In genomic region chr7:47037607-47038006, GRCh38 we compare ENCODE assay signal across 28 cellular contexts.
"Had no signal": no experiment of that assay in that cellular context is flagged by ENCODE, and none has a peak within 500 bp of the region (broad histone marks: within the 10 kb centered on the region; RNA-seq: fewer than 3 reads in every experiment).

No MANE protein-coding gene starts in this region.

- H3K4me3 ChIP-seq: body of pancreas, esophagus squamous epithelium, gastroesophageal sphincter had no signal

- H3K27me3 ChIP-seq: body of pancreas, esophagus squamous epithelium, gastroesophageal sphincter had no signal

- H3K36me3 ChIP-seq: esophagus squamous epithelium, gastroesophageal sphincter had no signal

- ATAC-seq: activated CD4-positive, alpha-beta T cell treated with anti-CD3 and anti-CD28 coated beads for 36 hours; activated CD8-positive, alpha-beta T cell treated with anti-CD3 and anti-CD28 coated beads, Interleukin-2, amount 10 ng/mL, durations not matched to agents 7 days and 5 days; activated T-helper 17 cell treated with anti-CD3 and anti-CD28 coated beads, Interleukin-2, amount 50 U/mL, for 72 hours; body of pancreas; effector memory CD8-positive, alpha-beta T cell; gastroesophageal sphincter had no signal

- H3K27ac ChIP-seq: body of pancreas, esophagus squamous epithelium had no signal

- H3K9me3 ChIP-seq: body of pancreas, esophagus squamous epithelium, gastroesophageal sphincter had no signal

- DNase-seq: activated CD4-positive, alpha-beta memory T cell treated with anti-CD3 and anti-CD28 coated beads for 36 hours; activated CD4-positive, alpha-beta T cell treated with anti-CD3 and anti-CD28 coated beads for 36 hours; activated CD4-positive, alpha-beta T cell treated with anti-CD3 and anti-CD28 coated beads, Interleukin-2, amount 10 ng/mL, durations not matched to agents 24 days and 14 days; activated CD4-positive, CD25-positive, alpha-beta regulatory T cell; activated CD4-positive, CD25-positive, alpha-beta regulatory T cell treated with anti-CD3 and anti-CD28 coated beads, Interleukin-2, amount 50 U/mL, for 72 hours; activated CD8-positive, alpha-beta memory T cell treated with anti-CD3 and anti-CD28 coated beads, Interleukin-2, amount 50 U/mL, for 48 hours; activated CD8-positive, alpha-beta T cell treated with anti-CD3 and anti-CD28 coated beads, Interleukin-2, amount 10 ng/mL, durations not matched to agents 7 days and 5 days; activated effector memory CD4-positive, alpha-beta T cell treated with Interleukin-2 at 50 U/mL for 16 hours; activated gamma-delta T cell treated with Interleukin-2 at 50 U/mL for 16 hours; activated naive CD4-positive, alpha-beta T cell treated with anti-CD3 and anti-CD28 coated beads, Interleukin-2, amount 50 U/mL, for 16 hours; activated naive CD4-positive, alpha-beta T cell treated with Interleukin-2 at 50 U/mL for 16 hours; activated T-cell treated with anti-CD3 and anti-CD28 coated beads for 4 hours; activated T-cell treated with anti-CD3 and anti-CD28 coated beads, Interleukin-2, amount 50 U/mL, for 24 hours; amniotic stem cell; anterior cingulate cortex; body of pancreas; caudate nucleus; cortex of kidney; dermis blood vessel endothelial cell; effector CD4-positive, alpha-beta T cell; effector memory CD8-positive, alpha-beta T cell; erythroblast; esophagus squamous epithelium; foreskin melanocyte; head of caudate nucleus; T-helper 2 cell had no signal
